Comparison of ENCODE assay signal across 22 cellular contexts in genomic region chr10:29089094-29089493, GRCh38.
"Had no signal": no experiment of that assay in that cellular context is flagged by ENCODE, and none has a peak within 500 bp of the region (broad histone marks: within the 10 kb centered on the region; RNA-seq: fewer than 3 reads in every experiment).

No MANE protein-coding gene starts in this region.

- H3K27me3 ChIP-seq: colonic mucosa, esophagus muscularis mucosa, gastroesophageal sphincter, heart left ventricle, hepatocyte, left lung had no signal

- H3K9me3 ChIP-seq: colonic mucosa, esophagus muscularis mucosa, gastroesophageal sphincter, heart left ventricle, left lung, lower lobe of right lung had no signal

- ATAC-seq: foreskin keratinocyte; gastroesophageal sphincter; heart left ventricle; left colon; left lung; left ventricle myocardium superior; lower lobe of right lung; naive thymus-derived CD4-positive, alpha-beta T cell had no signal

- H3K4me3 ChIP-seq: colonic mucosa, esophagus muscularis mucosa, gastroesophageal sphincter, heart left ventricle, hepatocyte, left lung, lower lobe of right lung had no signal

- H3K4me1 ChIP-seq: colonic mucosa, esophagus muscularis mucosa, foreskin keratinocyte, gastroesophageal sphincter, heart left ventricle, left lung, lower lobe of right lung had no signal

- H3K27ac ChIP-seq: colonic mucosa, esophagus muscularis mucosa, foreskin keratinocyte, gastroesophageal sphincter, heart left ventricle, left lung, lower lobe of right lung had no signal

- DNase-seq: colonic mucosa; cortex of kidney; effector memory CD4-positive, alpha-beta T cell; foreskin keratinocyte; heart left ventricle; hypothalamus; immature natural killer cell; islet precursor cell; kidney; kidney glomerular epithelial cell; left colon; left lung; left ventricle myocardium superior; lower lobe of right lung; mesenchymal stem cell; midbrain; naive thymus-derived CD4-positive, alpha-beta T cell had no signal

- FAIRE-seq: endothelial cell of umbilical vein, frontal cortex, kidney had no signal

- H3K36me3 ChIP-seq: colonic mucosa, esophagus muscularis mucosa, gastroesophageal sphincter, heart left ventricle, left lung, lower lobe of right lung had no signal
